ENCODE assay signal across 7 cellular contexts in the genomic region with DNA sequence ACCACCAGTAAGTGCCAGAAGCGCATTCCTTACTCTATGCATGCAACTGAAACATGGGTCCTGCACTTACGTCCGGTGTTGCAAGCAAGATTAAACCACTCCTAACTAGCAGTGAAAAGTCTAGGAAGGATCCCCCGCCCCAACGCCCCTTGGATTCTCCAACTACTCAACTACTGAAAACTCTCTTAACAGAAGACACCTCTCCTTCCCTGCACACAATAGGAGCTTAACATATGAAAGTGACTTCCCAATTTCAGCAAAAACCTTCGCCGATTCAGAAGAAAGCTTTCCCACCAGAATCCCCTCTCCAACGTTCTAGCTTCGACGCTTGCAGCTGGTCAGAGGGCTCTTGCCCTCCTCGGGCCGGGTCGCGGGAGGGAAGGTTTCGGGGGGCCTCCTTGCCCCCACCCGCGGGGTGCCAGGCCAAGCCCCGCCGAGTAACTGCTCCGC. TPM values are rescaled to one million over a fixed set of nuclear protein-coding genes. Genes with fewer than 3 reads are reported as not detected.
DNase-seq lines count a peak whose midpoint lies in the region; ATAC-seq and TF ChIP-seq lines count a peak whose summit lies in the region.

No MANE protein-coding gene starts in this region.

- peak; percentile 54 for DNase-seq in GM12865 (ENCODE audit: low read depth)
- DNase-seq in activated naive CD4-positive, alpha-beta T cell treated with anti-CD3 and anti-CD28 coated beads, Interleukin-2, amount 10 ng/mL, durations not matched to agents 7 days and 5 days, result peak; percentile 36
- DNase-seq in left ventricle myocardium inferior, result no peak
- DNase-seq in gastrocnemius medialis, result no peak
- DNase-seq in NCI-H2171 (lab: John Stamatoyannopoulos, UW), result no peak
- no peak for DNase-seq in activated CD4-positive, alpha-beta T cell treated with anti-CD3 and anti-CD28 coated beads for 4 hours

- peaks cover 8% of the 10 kb centered on the region for H3K4me1 ChIP-seq in KMS-11 (ENCODE audit: low read depth, poor library complexity, severe bottlenecking)
- peaks cover 42% of the 10 kb centered on the region for H3K4me1 ChIP-seq in left ventricle myocardium inferior
- H3K4me1 ChIP-seq in gastrocnemius medialis, result peaks cover 19 to 34% of the 10 kb centered on the region in 2 donors

- H3K36me3 ChIP-seq in KMS-11 (ENCODE audit: insufficient read depth) (no peaks in the 10 kb centered on the region), left ventricle myocardium inferior (peaks cover 28% of the 10 kb centered on the region), gastrocnemius medialis (peaks cover 0 to 19% of the 10 kb centered on the region in 2 donors)

- H3K9me3 Mint-ChIP-seq in activated naive CD4-positive, alpha-beta T cell treated with anti-CD3 and anti-CD28 coated beads, Interleukin-2, amount 10 ng/mL, durations not matched to agents 7 days and 5 days, result no peaks in the 10 kb centered on the region

- peak overlapping the region; percentile 91 for H3K4me3 Mint-ChIP-seq in activated naive CD4-positive, alpha-beta T cell treated with anti-CD3 and anti-CD28 coated beads, Interleukin-2, amount 10 ng/mL, durations not matched to agents 7 days and 5 days

- CTCF ChIA-PET in activated naive CD4-positive, alpha-beta T cell treated with anti-CD3 and anti-CD28 coated beads, Interleukin-2, amount 10 ng/mL, durations not matched to agents 7 days and 5 days (lab: Charles Lee), result interaction anchor here (0.9 to 1.8 kb wide), 3 partner anchors 11 to 65 kb away, joined by 3 to 7 read pairs (median 4); no protein-coding TSS in a partner anchor

- H3K4me3 ChIP-seq in GM12865 (ENCODE audit: low read depth, low read length) (peak overlapping the region; percentile 79), KMS-11 (IDR thresholded peaks at IDR 0.05; ENCODE audit: insufficient read depth, low read depth, low read length) (no peak overlapping the region), left ventricle myocardium inferior (peak overlapping the region; percentile 95), gastrocnemius medialis (peak overlapping the region; percentile 87 to 97 (median 92))

- H3K27ac ChIP-seq in KMS-11, result peak overlapping the region; percentile 77
- H3K27ac ChIP-seq in left ventricle myocardium inferior (replicated peaks), result peak overlapping the region; percentile 95
- peak overlapping the region; percentile 94 to 97 (median 96) for H3K27ac ChIP-seq in gastrocnemius medialis

- H3K27me3 Mint-ChIP-seq in activated naive CD4-positive, alpha-beta T cell treated with anti-CD3 and anti-CD28 coated beads, Interleukin-2, amount 10 ng/mL, durations not matched to agents 7 days and 5 days, result no peaks in the 10 kb centered on the region

- H3K27me3 ChIP-seq in KMS-11 (ENCODE audit: insufficient read depth, low read depth) (no peaks in the 10 kb centered on the region), left ventricle myocardium inferior (ENCODE audit: low read depth) (no peaks in the 10 kb centered on the region), gastrocnemius medialis (no peaks in the 10 kb centered on the region)

- H3K9me3 ChIP-seq in left ventricle myocardium inferior (replicated peaks), result no peaks in the 10 kb centered on the region
- H3K9me3 ChIP-seq in gastrocnemius medialis, result no peaks in the 10 kb centered on the region

- H3K79me2 ChIP-seq in KMS-11 (ENCODE audit: insufficient read depth, low read depth), result peaks cover 40% of the 10 kb centered on the region

- no peak for TF ChIP-seq POLR2A in gastrocnemius medialis (IDR thresholded peaks at IDR 0.05)

- peaks cover 27% of the 10 kb centered on the region for H3K4me1 Mint-ChIP-seq in activated naive CD4-positive, alpha-beta T cell treated with anti-CD3 and anti-CD28 coated beads, Interleukin-2, amount 10 ng/mL, durations not matched to agents 7 days and 5 days

- ATAC-seq in gastrocnemius medialis, result peak; percentile 16 to 29

- H3K36me3 Mint-ChIP-seq in activated naive CD4-positive, alpha-beta T cell treated with anti-CD3 and anti-CD28 coated beads, Interleukin-2, amount 10 ng/mL, durations not matched to agents 7 days and 5 days, result peaks cover 17% of the 10 kb centered on the region

- peak overlapping the region; percentile 90 for H3K9ac ChIP-seq in KMS-11

- H2AFZ ChIP-seq in KMS-11 (ENCODE audit: low read depth), result peak overlapping the region; percentile 96

- H3K27ac Mint-ChIP-seq in activated naive CD4-positive, alpha-beta T cell treated with anti-CD3 and anti-CD28 coated beads, Interleukin-2, amount 10 ng/mL, durations not matched to agents 7 days and 5 days, result peak overlapping the region; percentile 95

- in situ Hi-C loops in gastrocnemius medialis (cut with MboI; ENCODE audit: low sequenced_read_pairs in 4 of 4), result no loop called here

- peak overlapping the region; percentile 92 for H3K4me2 ChIP-seq in KMS-11

- intact Hi-C loops in left ventricle myocardium inferior (cut with micrococcal nuclease), result no loop called here
- intact Hi-C loops in gastrocnemius medialis (cut with DNase I; ENCODE audit: low total_unique reads), result loop anchor here (1.0 to 10.0 kb wide), 6 partner anchors 17 to 349 kb away; a partner anchor contains a TSS

- TF ChIP-seq CTCF in GM12865 (IDR thresholded peaks at IDR 0.05; ENCODE audit: insufficient read depth, low read depth, low read length, missing control alignments) (no peak), KMS-11 (conservative IDR thresholded peaks at IDR 0.05; ENCODE audit: low read depth, low read length) (no peak), left ventricle myocardium inferior (IDR thresholded peaks at IDR 0.05; ENCODE audit: borderline replicate concordance) (no peak), gastrocnemius medialis (IDR thresholded peaks at IDR 0.05 in 4 of 5, conservative IDR thresholded peaks at IDR 0.05 in 1 of 5) (no peak)

- H4K20me1 ChIP-seq in KMS-11 (ENCODE audit: insufficient read depth), result no peaks in the 10 kb centered on the region

RNA-seq across cellular contexts. Expression of a gene that starts 0.6 kb away (rescaled TPM):
- total RNA-seq in left ventricle myocardium inferior (59.8 TPM), gastrocnemius medialis (10 to 100 TPM; 50.5 to 77.0 (median 65.3) TPM)

RNA-seq across cellular contexts. Expression of a gene that starts 9.8 kb away (rescaled TPM):
- total RNA-seq in left ventricle myocardium inferior (0.44 TPM), gastrocnemius medialis (under 1 TPM in 3 of 4 donors, not detected in 1; 0.07 to 0.83 (median 0.51) TPM)

Comparison
In these comparisons a context has a peak if more than half of its experiments do, and no peak if none do; other contexts are left out.
1. DNase-seq: peak in GM12865 (single experiment) and activated naive CD4-positive, alpha-beta T cell treated with anti-CD3 and anti-CD28 coated beads, Interleukin-2, amount 10 ng/mL, durations not matched to agents 7 days and 5 days (single experiment); none in left ventricle myocardium inferior (single experiment), gastrocnemius medialis (0 of 2), NCI-H2171 (single experiment) and activated CD4-positive, alpha-beta T cell treated with anti-CD3 and anti-CD28 coated beads for 4 hours (0 of 2).
2. Peak in every context shown above with its lines, with median percentiles within 50 percentile points of each other: H3K27ac ChIP-seq.